Comparison of ENCODE assay signal across 1 cellular context in genomic region chr7:129855935-129856717, GRCh38.
TF ChIP-seq lines count a peak whose summit lies in the region.

No MANE protein-coding gene starts in this region.

TF ChIP-seq in GM23338, 12 proteins besides CTCF, POLR2A, EP300 and RAD21 (continued from another document):
- TF ChIP-seq ZNF462 (CRISPR knock-in tag; IDR thresholded peaks at IDR 0.05) (no peak), JUNB (IDR thresholded peaks at IDR 0.05; ENCODE audit: unreplicated experiment) (no peak), ETS1 (IDR thresholded peaks at IDR 0.05) (no peak), CREB1 (CRISPR knock-in tag; IDR thresholded peaks at IDR 0.05; ENCODE audit: low read depth) (no peak), STAT1 (IDR thresholded peaks at IDR 0.05; ENCODE audit: unreplicated experiment) (no peak), EZH2phosphoT487 (IDR thresholded peaks at IDR 0.05; ENCODE audit: unreplicated experiment) (no peak), ZNF114 (CRISPR knock-in tag; IDR thresholded peaks at IDR 0.05) (no peak), EZH2 (IDR thresholded peaks at IDR 0.05; ENCODE audit: low read depth, unreplicated experiment) (no peak), POLR2AphosphoS5 (IDR thresholded peaks at IDR 0.05; ENCODE audit: low read depth) (no peak)
